ENCODE assay signal across 8 cellular contexts in the genomic region with DNA sequence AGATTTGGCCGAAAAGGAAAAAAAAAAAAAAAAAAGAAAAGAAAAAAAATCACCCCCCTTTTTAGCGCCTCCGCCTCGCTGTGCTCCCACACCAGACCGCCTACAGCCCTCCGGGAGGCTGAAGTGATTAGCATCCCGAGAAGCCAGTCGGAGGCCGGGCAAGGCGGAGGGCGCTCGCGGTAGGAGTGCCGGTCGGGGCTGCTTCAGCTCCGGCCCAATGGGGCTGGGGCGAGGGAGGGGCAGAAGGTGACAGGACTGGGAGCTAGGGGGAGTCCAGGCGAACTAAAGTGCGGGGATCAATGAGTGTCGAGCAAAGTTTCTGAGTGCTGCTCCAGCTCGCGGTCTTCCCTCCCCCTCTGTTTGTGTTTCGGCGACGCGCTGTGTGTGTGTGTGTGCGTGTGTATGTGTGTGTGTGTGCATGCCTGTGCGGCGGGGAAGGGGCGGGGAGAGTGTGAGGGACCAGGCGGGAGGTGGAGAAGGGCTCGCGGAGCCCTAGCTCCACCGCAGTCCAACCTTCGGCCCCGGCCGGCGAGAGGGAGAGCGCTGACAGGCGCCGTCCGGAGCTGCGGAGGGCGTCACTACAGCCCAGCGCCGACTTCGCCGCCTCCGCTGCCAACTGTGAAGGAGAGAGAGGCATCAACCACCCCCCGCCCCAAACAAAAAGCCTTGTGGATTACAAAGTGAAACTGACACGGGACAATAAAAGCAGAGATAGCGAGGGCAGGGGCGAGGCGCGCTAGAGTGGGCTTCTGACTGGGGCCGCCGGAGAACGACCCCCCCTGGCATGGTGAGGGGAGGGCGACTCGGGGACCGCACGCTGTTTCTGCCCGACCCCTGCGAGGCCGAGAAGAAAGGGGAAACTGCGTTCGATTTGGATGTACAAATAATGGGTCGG. TPM values are rescaled to one million over a fixed set of nuclear protein-coding genes. Genes with fewer than 3 reads are reported as not detected.
DNase-seq lines count a peak whose midpoint lies in the region; ATAC-seq, FAIRE-seq and TF ChIP-seq lines count a peak whose summit lies in the region.

A gene with protein sequence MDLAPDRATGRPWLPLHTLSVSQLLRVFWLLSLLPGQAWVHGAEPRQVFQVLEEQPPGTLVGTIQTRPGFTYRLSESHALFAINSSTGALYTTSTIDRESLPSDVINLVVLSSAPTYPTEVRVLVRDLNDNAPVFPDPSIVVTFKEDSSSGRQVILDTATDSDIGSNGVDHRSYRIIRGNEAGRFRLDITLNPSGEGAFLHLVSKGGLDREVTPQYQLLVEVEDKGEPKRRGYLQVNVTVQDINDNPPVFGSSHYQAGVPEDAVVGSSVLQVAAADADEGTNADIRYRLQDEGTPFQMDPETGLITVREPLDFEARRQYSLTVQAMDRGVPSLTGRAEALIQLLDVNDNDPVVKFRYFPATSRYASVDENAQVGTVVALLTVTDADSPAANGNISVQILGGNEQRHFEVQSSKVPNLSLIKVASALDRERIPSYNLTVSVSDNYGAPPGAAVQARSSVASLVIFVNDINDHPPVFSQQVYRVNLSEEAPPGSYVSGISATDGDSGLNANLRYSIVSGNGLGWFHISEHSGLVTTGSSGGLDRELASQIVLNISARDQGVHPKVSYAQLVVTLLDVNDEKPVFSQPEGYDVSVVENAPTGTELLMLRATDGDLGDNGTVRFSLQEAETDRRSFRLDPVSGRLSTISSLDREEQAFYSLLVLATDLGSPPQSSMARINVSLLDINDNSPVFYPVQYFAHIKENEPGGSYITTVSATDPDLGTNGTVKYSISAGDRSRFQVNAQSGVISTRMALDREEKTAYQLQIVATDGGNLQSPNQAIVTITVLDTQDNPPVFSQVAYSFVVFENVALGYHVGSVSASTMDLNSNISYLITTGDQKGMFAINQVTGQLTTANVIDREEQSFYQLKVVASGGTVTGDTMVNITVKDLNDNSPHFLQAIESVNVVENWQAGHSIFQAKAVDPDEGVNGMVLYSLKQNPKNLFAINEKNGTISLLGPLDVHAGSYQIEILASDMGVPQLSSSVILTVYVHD (N-terminal part only) (plus strand): TSS at position 280 of the 895 bp plus-strand sequence. CDS start 1,457 bp downstream, outside the sequence.

- H3K4me1 Mint-ChIP-seq in T-helper 2 cell treated with Interferon-gamma antibody and Interleukin-4, amounts not matched to agents 5 μg/mL and 100 μg/mL, for 36 hours (ENCODE audit: low read depth), result peaks cover 22% of the 10 kb centered on the region

- H3K9me1 ChIP-seq in keratinocyte (ENCODE audit: control insufficient read depth, extremely low read depth, insufficient read depth, low read length), result no peaks in the 10 kb centered on the region

- H3K9me3 Mint-ChIP-seq in T-helper 2 cell treated with Interferon-gamma antibody and Interleukin-4, amounts not matched to agents 5 μg/mL and 100 μg/mL, for 36 hours, result no peaks in the 10 kb centered on the region

- H3K9me3 ChIP-seq in colonic mucosa (no peaks in the 10 kb centered on the region), keratinocyte (ENCODE audit: control insufficient read depth, low read depth, low read length) (no peaks in the 10 kb centered on the region), skeletal muscle tissue (ENCODE audit: control insufficient read depth in 3 of 3, low read length in 3 of 3) (no peaks in the 10 kb centered on the region)

- peak; percentile 83 for ATAC-seq in HG02798 (IDR thresholded peaks at IDR 0.05; ENCODE audit: poor library complexity, unreplicated experiment)

- peak; percentile 63 for DNase-seq in activated CD8-positive, alpha-beta memory T cell treated with anti-CD3 and anti-CD28 coated beads for 24 hours
- no peak for DNase-seq in activated CD8-positive, alpha-beta memory T cell treated with anti-CD3 and anti-CD28 coated beads, Interleukin-2, amount 50 U/mL, for 4 hours
- DNase-seq in NCI-H1105 (lab: John Stamatoyannopoulos, UW) (peak; percentile 60), colonic mucosa (peak; percentile 77), keratinocyte (ENCODE audit: low read depth, low spot score) (no peak)
- DNase-seq in T-helper 2 cell treated with Interferon-gamma antibody and Interleukin-4, amounts not matched to agents 5 μg/mL and 100 μg/mL, for 36 hours (ENCODE audit: low spot score), result peak; percentile 34

- peak within 1 kb of the TSS; percentile 51 to 73 for H3K9ac ChIP-seq in colonic mucosa (ENCODE audit: low read depth in 2 of 2, low read length in 2 of 2)
- H3K9ac ChIP-seq in keratinocyte (ENCODE audit: control insufficient read depth, extremely low read depth, insufficient read depth, low read length), result peak within 1 kb of the TSS; percentile 71
- peak within 1 kb of the TSS; percentile 90 to 91 (median 91) for H3K9ac ChIP-seq in skeletal muscle tissue (ENCODE audit: low read depth in 1 of 3, low read length in 3 of 3)

- peaks cover 50% of the 10 kb centered on the region for H3K27me3 Mint-ChIP-seq in T-helper 2 cell treated with Interferon-gamma antibody and Interleukin-4, amounts not matched to agents 5 μg/mL and 100 μg/mL, for 36 hours (ENCODE audit: low read depth)

- H3K4me3 ChIP-seq in colonic mucosa, result peak within 1 kb of the TSS; percentile 62
- peak within 1 kb of the TSS; percentile 77 to 90 (median 83) for H3K4me3 ChIP-seq in keratinocyte (ENCODE audit: control insufficient read depth in 2 of 3, extremely low read depth in 1 of 3, insufficient read depth in 2 of 3, low read depth in 1 of 3, low read length in 3 of 3)
- H3K4me3 ChIP-seq in skeletal muscle tissue (ENCODE audit: low read length in 3 of 3), result peak within 1 kb of the TSS; percentile 84 to 96 (median 92)

- H3K27ac ChIP-seq in colonic mucosa (peak within 1 kb of the TSS; percentile 73), keratinocyte (ENCODE audit: control insufficient read depth, insufficient read depth, low read length) (no peak within 1 kb of the TSS), skeletal muscle tissue (ENCODE audit: low read depth, low read length) (peak within 1 kb of the TSS; percentile 89)

- FAIRE-seq in keratinocyte (lab: Jason Lieb, UNC), result no peak

- H3K36me3 ChIP-seq in colonic mucosa, result no peaks in the 10 kb centered on the region
- no peaks in the 10 kb centered on the region for H3K36me3 ChIP-seq in keratinocyte (ENCODE audit: control insufficient read depth in 2 of 2, extremely low read depth in 1 of 2, insufficient read depth in 2 of 2, low read length in 2 of 2)
- peaks cover 0 to 5% (median 0%) of the 10 kb centered on the region in 3 donors for H3K36me3 ChIP-seq in skeletal muscle tissue (ENCODE audit: control insufficient read depth in 3 of 3, insufficient read depth in 3 of 3, low read length in 3 of 3)

- intact Hi-C loops in colonic mucosa (cut with DNase I), result loop anchor here (5.0 to 10.0 kb wide), 2 partner anchors 422 to 1290 kb away; no protein-coding TSS in a partner anchor

- H3K27ac Mint-ChIP-seq in T-helper 2 cell treated with Interferon-gamma antibody and Interleukin-4, amounts not matched to agents 5 μg/mL and 100 μg/mL, for 36 hours, result no peak within 1 kb of the TSS

- peak within 1 kb of the TSS; percentile 98 for H2AFZ ChIP-seq in keratinocyte (ENCODE audit: control insufficient read depth, low read length)

- TF ChIP-seq CTCF in colonic mucosa (IDR thresholded peaks at IDR 0.05), result no peak
- TF ChIP-seq CTCF in keratinocyte (optimal IDR thresholded peaks at IDR 0.05 in 1 of 3, IDR thresholded peaks at IDR 0.05 in 1 of 3, conservative IDR thresholded peaks at IDR 0.05 in 1 of 3; ENCODE audit: extremely low read depth in 1 of 3, insufficient read depth in 2 of 3, low read length in 3 of 3), result peak in 1 of 3 experiments; percentile 17

- dilution Hi-C loops in keratinocyte (cut with MboI; ENCODE audit: extremely low pct_ligation_motif_present, low sequenced_read_pairs), result no loop called here

- H3K4me2 ChIP-seq in keratinocyte (ENCODE audit: control insufficient read depth, extremely low read depth, insufficient read depth, low read depth, low read length), result peak within 1 kb of the TSS; percentile 90

- no peaks in the 10 kb centered on the region for H3K79me2 ChIP-seq in keratinocyte (ENCODE audit: control insufficient read depth, insufficient read depth, low read length)

- no peaks in the 10 kb centered on the region for H3K4me1 ChIP-seq in colonic mucosa
- H3K4me1 ChIP-seq in keratinocyte (ENCODE audit: control insufficient read depth, extremely low read depth, insufficient read depth, low read length), result peaks cover 8% of the 10 kb centered on the region
- peaks cover 26 to 35% (median 34%) of the 10 kb centered on the region in 3 donors for H3K4me1 ChIP-seq in skeletal muscle tissue (ENCODE audit: control insufficient read depth in 3 of 3, insufficient read depth in 3 of 3, low read length in 3 of 3)

- H3K4me3 Mint-ChIP-seq in T-helper 2 cell treated with Interferon-gamma antibody and Interleukin-4, amounts not matched to agents 5 μg/mL and 100 μg/mL, for 36 hours, result peak within 1 kb of the TSS; percentile 83

- no peaks in the 10 kb centered on the region for H4K20me1 ChIP-seq in keratinocyte (ENCODE audit: control insufficient read depth, extremely low read depth, insufficient read depth, low read length)

- peaks cover 14% of the 10 kb centered on the region for H3K27me3 ChIP-seq in colonic mucosa
- no peaks in the 10 kb centered on the region for H3K27me3 ChIP-seq in keratinocyte (ENCODE audit: control insufficient read depth, extremely low read depth, insufficient read depth, low read length)
- H3K27me3 ChIP-seq in skeletal muscle tissue (ENCODE audit: control insufficient read depth in 3 of 3, insufficient read depth in 3 of 3, low read length in 3 of 3), result peaks cover 0 to 4% (median 0%) of the 10 kb centered on the region in 3 donors

- H3K36me3 Mint-ChIP-seq in T-helper 2 cell treated with Interferon-gamma antibody and Interleukin-4, amounts not matched to agents 5 μg/mL and 100 μg/mL, for 36 hours (ENCODE audit: low read depth), result no peaks in the 10 kb centered on the region

RNA-seq across cellular contexts. Expression of the gene that starts here (rescaled TPM):
- 1 to 10 TPM; 1.5 to 4.3 TPM for total RNA-seq in colonic mucosa
- 0.77 to 2.7 TPM (median 1.6 TPM) in 3 replicates for polyA plus RNA-seq in keratinocyte
- 0.15 TPM for polyA plus RNA-seq in keratinocyte (2011; ENCODE audit: low read depth)
- polyA plus RNA-seq in keratinocyte (2011; cell fraction: cytosol; rRNA removed), result 0.23 and 0.35 TPM in 2 replicates
- 3.6 and 3.8 TPM in 2 replicates for polyA plus RNA-seq in keratinocyte (2011; cell fraction: nucleus; rRNA removed)
- 0.24 and 0.64 TPM in 2 replicates for polyA plus RNA-seq in keratinocyte (2012; ENCODE audit: low replicate concordance)
- 2.3 to 9.6 TPM (median 9.4 TPM) in 3 replicates for polyA minus RNA-seq in keratinocyte
- 1.2 TPM for polyA minus RNA-seq in keratinocyte (2011; cell fraction: cytosol; rRNA and poly(A)+ RNA removed)
- polyA minus RNA-seq in keratinocyte (2011; cell fraction: nucleus; rRNA and poly(A)+ RNA removed), result 14.7 and 23.6 TPM in 2 replicates
- total RNA-seq in skeletal muscle tissue, result 66.3 TPM

Comparison
In these comparisons a context has a peak if more than half of its experiments do, and no peak if none do; other contexts are left out.
1. RNA of the gene that starts here (total RNA-seq): 66.3 TPM in skeletal muscle tissue (single experiment); 1.5 to 4.3 TPM in colonic mucosa; every median in the first group is over 10 times any median in the second.
2. DNase-seq: peak in activated CD8-positive, alpha-beta memory T cell treated with anti-CD3 and anti-CD28 coated beads for 24 hours (single experiment), NCI-H1105 (single experiment), T-helper 2 cell treated with Interferon-gamma antibody and Interleukin-4, amounts not matched to agents 5 μg/mL and 100 μg/mL, for 36 hours (single experiment) and colonic mucosa (single experiment); none in activated CD8-positive, alpha-beta memory T cell treated with anti-CD3 and anti-CD28 coated beads, Interleukin-2, amount 50 U/mL, for 4 hours (single experiment) and keratinocyte (single experiment).
3. Peak in every context shown above with its lines, with median percentiles within 50 percentile points of each other: H3K4me3 ChIP-seq and H3K9ac ChIP-seq.